In the genomic region with DNA sequence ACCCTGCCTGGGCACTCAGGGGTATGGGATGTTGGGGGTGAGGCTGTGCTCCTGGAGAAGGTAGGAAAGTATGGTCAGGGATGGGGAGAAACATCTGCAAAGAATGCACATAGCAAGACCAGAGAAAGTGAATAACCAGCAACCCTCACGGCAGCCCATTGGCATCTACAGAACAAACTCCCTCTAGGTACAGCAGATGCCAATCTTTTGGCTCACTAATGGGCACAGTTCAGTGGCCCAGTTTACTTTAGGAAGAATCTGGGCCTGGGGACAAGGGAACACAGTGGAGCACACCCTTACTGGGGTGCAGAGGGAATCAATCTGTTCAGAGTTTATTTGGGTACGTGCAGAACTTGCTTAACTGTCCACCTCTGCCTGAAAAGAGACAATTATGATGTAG, we compare ENCODE assay signal across 9 cellular contexts.
DNase-seq lines count a peak whose midpoint lies in the region; ATAC-seq, FAIRE-seq and TF ChIP-seq lines count a peak whose summit lies in the region.
"Had no signal": no experiment of that assay in that cellular context is flagged by ENCODE, and none has a peak within 500 bp of the region (broad histone marks: within the 10 kb centered on the region; RNA-seq: fewer than 3 reads in every experiment).

No MANE protein-coding gene starts in this region.

- in situ Hi-C loops in GM12878 (cut with MboI) = no loop called here

- RAD21 ChIA-PET in GM12878 (lab: Charles Lee; ENCODE audit: unreplicated experiment) = no interaction called here

- SMC1A ChIA-PET in GM12878 (lab: Charles Lee; ENCODE audit: uncharacterized antibody, unreplicated experiment) = no interaction called here

- ATAC-seq in GM18909 (IDR thresholded peaks at IDR 0.05; ENCODE audit: poor library complexity, unreplicated experiment) (peak; percentile 21), HG02981 (IDR thresholded peaks at IDR 0.05; ENCODE audit: unreplicated experiment) (peak; percentile 5), GM12878 (peak; percentile 23), GM23338 (no peak)

- H2AFZ ChIP-seq in GM12878 (ENCODE audit: control insufficient read depth, low read depth, low read length) (no peak overlapping the region), GM23338 (no peak overlapping the region)

- H3K9me3 ChIP-seq in GM12878 (replicated peaks; ENCODE audit: control insufficient read depth, insufficient read depth, low read length) = no peaks in the 10 kb centered on the region
- no peaks in the 10 kb centered on the region for H3K9me3 ChIP-seq in CD8-positive, alpha-beta memory T cell (ENCODE audit: low read length)
- H3K9me3 ChIP-seq in WERI-Rb-1 (ENCODE audit: severe bottlenecking) = no peaks in the 10 kb centered on the region

- intact Hi-C loops in GM12878 (cut with micrococcal nuclease; ENCODE audit: unreplicated experiment) = no loop called here

- TF ChIP-seq CTCF in GM12878 (IDR thresholded peaks at IDR 0.05 in 2 of 3, conservative IDR thresholded peaks at IDR 0.05 in 1 of 3; ENCODE audit: control insufficient read depth in 2 of 3, extremely low read depth in 1 of 3, insufficient read depth in 1 of 3, low read depth in 3 of 3, low read length in 3 of 3) = no peak
- TF ChIP-seq CTCF in WERI-Rb-1 (IDR thresholded peaks at IDR 0.05; ENCODE audit: low read depth, low read length) = no peak
- TF ChIP-seq CTCF in GM23338 (conservative IDR thresholded peaks at IDR 0.05; ENCODE audit: low read depth in 2 of 2) = no peak

- H3K4me3 ChIP-seq in GM12878 (no peak overlapping the region), rectal smooth muscle tissue (ENCODE audit: low read length) (no peak overlapping the region), WERI-Rb-1 (ENCODE audit: low read depth, low read length) (no peak overlapping the region), GM23338 (no peak overlapping the region)
- no peak overlapping the region for H3K4me3 ChIP-seq in CD8-positive, alpha-beta memory T cell (ENCODE audit: low read length)

- no peaks in the 10 kb centered on the region for H3K9me3 Mint-ChIP-seq in CD8-positive, alpha-beta memory T cell
- no peaks in the 10 kb centered on the region for H3K9me3 Mint-ChIP-seq in GM23338

- H3K27me3 Mint-ChIP-seq in CD8-positive, alpha-beta memory T cell = no peaks in the 10 kb centered on the region
- peaks cover under 1% of the 10 kb centered on the region for H3K27me3 Mint-ChIP-seq in GM23338 (ENCODE audit: insufficient read depth, low read depth, poor library complexity)

- no peak for DNase-seq in GM12878 (ENCODE audit: low read depth, low spot score)
- no peak for DNase-seq in CD8-positive, alpha-beta memory T cell
- no peak for DNase-seq in WERI-Rb-1
- DNase-seq in NCI-H2029 treated with DMSO at 0.1 percent for 48 hours (lab: John Stamatoyannopoulos, UW) = no peak
- no peak for DNase-seq in GM23338 (ENCODE audit: low spot score)

- TF ChIP-seq POLR2A in GM12878 (IDR thresholded peaks at IDR 0.05; ENCODE audit: low read depth, low read length) = no peak

- no peak overlapping the region for H3K9ac ChIP-seq in GM12878 (ENCODE audit: control insufficient read depth, insufficient read depth, low read length)
- no peak overlapping the region for H3K9ac ChIP-seq in rectal smooth muscle tissue (ENCODE audit: low read length)

- CTCF ChIA-PET in GM12878 (lab: Yijun Ruan, JAX) = no interaction called here
- CTCF ChIA-PET in CD8-positive, alpha-beta memory T cell (lab: Charles Lee) = no interaction called here

- H3K4me1 Mint-ChIP-seq in CD8-positive, alpha-beta memory T cell = peaks cover 7 to 18% (median 16%) of the 10 kb centered on the region in 3 donors
- H3K4me1 Mint-ChIP-seq in GM23338 = peaks cover 20% of the 10 kb centered on the region

- POLR2A ChIA-PET in GM12878 (lab: Charles Lee) = no interaction called here
- POLR2A ChIA-PET in CD8-positive, alpha-beta memory T cell (lab: Charles Lee) = no interaction called here

- H3K27me3 ChIP-seq in GM12878 (replicated peaks in 1 of 2; ENCODE audit: control insufficient read depth in 2 of 2, insufficient read depth in 2 of 2, low read length in 1 of 2) (peaks cover 0 to 2% of the 10 kb centered on the region in 2 experiments; a peak in 1 of 4 replicates), rectal smooth muscle tissue (ENCODE audit: control insufficient read depth, insufficient read depth, low read length) (no peaks in the 10 kb centered on the region), WERI-Rb-1 (ENCODE audit: insufficient read depth, low read depth, severe bottlenecking) (peaks cover 17% of the 10 kb centered on the region), GM23338 (ENCODE audit: insufficient read depth) (no peaks in the 10 kb centered on the region)
- H3K27me3 ChIP-seq in CD8-positive, alpha-beta memory T cell (ENCODE audit: insufficient read depth, low read length, poor library complexity, severe bottlenecking) = no peaks in the 10 kb centered on the region

- peak overlapping the region in 1 of 8 donors; percentile 47 for H3K27ac Mint-ChIP-seq in CD8-positive, alpha-beta memory T cell
- H3K27ac Mint-ChIP-seq in GM23338 = no peak overlapping the region

- FAIRE-seq in GM12878 (lab: Jason Lieb, UNC) = no peak

- H3K4me1 ChIP-seq in GM12878 (ENCODE audit: control insufficient read depth, insufficient read depth, low read length) = peaks cover 7% of the 10 kb centered on the region
- peaks cover 32% of the 10 kb centered on the region for H3K4me1 ChIP-seq in rectal smooth muscle tissue (ENCODE audit: control insufficient read depth, insufficient read depth, low read length)
- no peaks in the 10 kb centered on the region for H3K4me1 ChIP-seq in CD8-positive, alpha-beta memory T cell (ENCODE audit: insufficient read depth, low read length)
- peaks cover 29% of the 10 kb centered on the region for H3K4me1 ChIP-seq in GM23338 (ENCODE audit: insufficient read depth)

- 0% methylated on average over 2 of the region's 2 CpGs for WGBS in GM12878 (ENCODE audit: insufficient coverage, insufficient replicate concordance, low lambda C conversion rate, missing lambda C conversion rate)

- H3K36me3 ChIP-seq in GM12878 (ENCODE audit: control insufficient read depth in 2 of 2, insufficient read depth in 2 of 2, low read length in 1 of 2) (no peaks in the 10 kb centered on the region), rectal smooth muscle tissue (ENCODE audit: control insufficient read depth, insufficient read depth, low read length) (no peaks in the 10 kb centered on the region), WERI-Rb-1 (no peaks in the 10 kb centered on the region), GM23338 (ENCODE audit: insufficient read depth) (no peaks in the 10 kb centered on the region)
- H3K36me3 ChIP-seq in CD8-positive, alpha-beta memory T cell (ENCODE audit: insufficient read depth, low read length) = no peaks in the 10 kb centered on the region

- TF ChIP-seq EP300 in GM12878 (IDR thresholded peaks at IDR 0.05; ENCODE audit: borderline replicate concordance in 1 of 2, control insufficient read depth in 1 of 2, low read depth in 2 of 2, low read length in 2 of 2) = no peak

- H3K4me2 ChIP-seq in GM12878 (ENCODE audit: control insufficient read depth, insufficient read depth) (peak overlapping the region; percentile 54), GM23338 (no peak overlapping the region)

- no peaks in the 10 kb centered on the region for H3K79me2 ChIP-seq in GM12878 (ENCODE audit: control insufficient read depth, insufficient read depth, low read length)
- 0 out of 2 replicates have a peak, but pooled peaks cover 3% of the 10 kb centered on the region for H3K79me2 ChIP-seq in GM23338 (replicated peaks; ENCODE audit: insufficient read depth)

- H4K20me1 ChIP-seq in GM12878 (ENCODE audit: control insufficient read depth, insufficient read depth) (no peaks in the 10 kb centered on the region), GM23338 (replicated peaks; ENCODE audit: insufficient read depth) (peaks cover 12% of the 10 kb centered on the region; the same call in 1 of the 2 replicates)

- H3K27ac ChIP-seq in GM12878 (ENCODE audit: control insufficient read depth, insufficient read depth) = no peak overlapping the region
- peak overlapping the region; percentile 87 for H3K27ac ChIP-seq in rectal smooth muscle tissue (ENCODE audit: low read depth, low read length)
- no peak overlapping the region for H3K27ac ChIP-seq in CD8-positive, alpha-beta memory T cell (ENCODE audit: low read depth, low read length)
- H3K27ac ChIP-seq in WERI-Rb-1 = no peak overlapping the region
- no peak overlapping the region for H3K27ac ChIP-seq in GM23338 (ENCODE audit: low read depth)
- H3K27ac ChIP-seq: HL-60 had no signal

- no peaks in the 10 kb centered on the region for H3F3A ChIP-seq in GM23338 (replicated peaks; ENCODE audit: low read depth)

- BruUV-seq in GM12878 (replicated peaks; lab: Mats Ljungman, UMichigan) = no TSS peak

- TF ChIP-seq RAD21 in GM12878 (IDR thresholded peaks at IDR 0.05; ENCODE audit: insufficient read depth, low read depth, low read length) = no peak

- H3K4me3 Mint-ChIP-seq in CD8-positive, alpha-beta memory T cell = no peak overlapping the region
- H3K4me3 Mint-ChIP-seq in GM23338 = no peak overlapping the region

- H3K36me3 Mint-ChIP-seq in CD8-positive, alpha-beta memory T cell = peaks cover 0 to 7% (median under 1%) of the 10 kb centered on the region in 3 donors
- H3K36me3 Mint-ChIP-seq in GM23338 (ENCODE audit: low read depth) = no peaks in the 10 kb centered on the region

- H3K9me2 ChIP-seq in GM23338 (ENCODE audit: insufficient read depth) = no peaks in the 10 kb centered on the region

TF ChIP-seq in GM12878, 131 proteins besides CTCF, POLR2A, EP300 and RAD21 (continues in another document):
- TF ChIP-seq ATF7 (IDR thresholded peaks at IDR 0.05; ENCODE audit: low read depth) (no peak), LARP7 (IDR thresholded peaks at IDR 0.05) (no peak), CHD2 (IDR thresholded peaks at IDR 0.05; ENCODE audit: borderline replicate concordance, low read depth, low read length) (no peak)

TF ChIP-seq in GM23338, 12 proteins besides CTCF, POLR2A, EP300 and RAD21 (continues in another document):
- TF ChIP-seq EZH2phosphoT487 (IDR thresholded peaks at IDR 0.05; ENCODE audit: unreplicated experiment) (no peak), CREB1 (CRISPR knock-in tag; IDR thresholded peaks at IDR 0.05; ENCODE audit: low read depth) (no peak), ZNF331 (CRISPR knock-in tag; IDR thresholded peaks at IDR 0.05; ENCODE audit: low read depth) (no peak), STAT1 (IDR thresholded peaks at IDR 0.05; ENCODE audit: unreplicated experiment) (no peak), NANOG (IDR thresholded peaks at IDR 0.05; ENCODE audit: borderline replicate concordance) (no peak), ZNF114 (CRISPR knock-in tag; IDR thresholded peaks at IDR 0.05) (no peak)
